Comparison of ENCODE assay signal across 10 cellular contexts in genomic region chr9:97518909-97519307, GRCh38. TPM values are rescaled to one million over a fixed set of nuclear protein-coding genes. Genes with fewer than 3 reads are reported as not detected.
A peak's percentile ranks its signal among the peaks of the same experiment; 100 is the strongest.
DNase-seq lines count a peak whose midpoint lies in the region; ATAC-seq and TF ChIP-seq lines count a peak whose summit lies in the region.
"Had no signal": no experiment of that assay in that cellular context is flagged by ENCODE, and none has a peak within 500 bp of the region (broad histone marks: within the 10 kb centered on the region; RNA-seq: fewer than 3 reads in every experiment).

No MANE protein-coding gene starts in this region.

- 3 to 4% (median 4%) methylated on average over 6 of the region's 6 CpGs for WGBS in psoas muscle, 3 donors

- DNase-seq in Daoy (ENCODE audit: low read depth), result peak; percentile 96
- DNase-seq in NCI-H187 (lab: John Stamatoyannopoulos, UW), result peak; percentile 16 to 51
- peak; percentile 10 for DNase-seq in epithelial cell of esophagus (ENCODE audit: low read depth)
- peak; percentile 57 to 84 for DNase-seq in psoas muscle
- no peak for DNase-seq in stimulated activated CD4-positive, alpha-beta T cell treated with anti-CD3 and anti-CD28 coated beads, Interleukin-4, amount 100 ng/mL, for 1 hour
- DNase-seq: cortex of kidney had no signal

- H3K9me3 ChIP-seq in psoas muscle, result no peaks in the 10 kb centered on the region

- peaks cover 0 to 10% of the 10 kb centered on the region in 2 donors for H3K36me3 ChIP-seq in psoas muscle (ENCODE audit: insufficient read depth in 1 of 2, low read depth in 1 of 2)

- H3K4me1 ChIP-seq in psoas muscle, result peaks cover 91% of the 10 kb centered on the region
- H3K4me1 ChIP-seq: parathyroid adenoma had no signal

- H3K4me3 ChIP-seq in epithelial cell of esophagus (ENCODE audit: low read length) (no peak overlapping the region), psoas muscle (peak overlapping the region; percentile 37)

- TF ChIP-seq CTCF in epithelial cell of esophagus (IDR thresholded peaks at IDR 0.05; ENCODE audit: insufficient read depth, low read depth, low read length, missing control alignments) (no peak), psoas muscle (IDR thresholded peaks at IDR 0.05) (no peak)

- intact Hi-C loops in psoas muscle (cut with DNase I), result no loop called here

- ATAC-seq in psoas muscle (peak; percentile 65 to 85 (median 80)), GM18867 (IDR thresholded peaks at IDR 0.05; ENCODE audit: unreplicated experiment) (no peak), GM19463 (IDR thresholded peaks at IDR 0.05; ENCODE audit: unreplicated experiment) (no peak), GM18505 (IDR thresholded peaks at IDR 0.05; ENCODE audit: unreplicated experiment) (no peak)

- no peaks in the 10 kb centered on the region for H3K27me3 ChIP-seq in psoas muscle (ENCODE audit: insufficient read depth in 3 of 3, low read length in 2 of 3)

- H3K27ac ChIP-seq in psoas muscle, result peak overlapping the region; percentile 88
- H3K27ac ChIP-seq: parathyroid adenoma had no signal

- no peak for TF ChIP-seq POLR2A in GM18505 (IDR thresholded peaks at IDR 0.05; ENCODE audit: borderline replicate concordance, extremely low read depth, insufficient read depth, insufficient read length)

RNA-seq across cellular contexts. Expression of gene TMOD1, which starts 17.4 kb away (rescaled TPM):
- total RNA-seq in Daoy (2014; rRNA removed; shearing (Covaris generic)), result 3.9 and 4.1 TPM in 2 replicates
- total RNA-seq in psoas muscle, result 100 to 1,000 TPM; 138 to 209 (median 167) TPM
- polyA plus RNA-seq in psoas muscle, result 100 to 1,000 TPM in 2 of 3 donors, 10 to 100 TPM in 1; 65.4 to 286 (median 131) TPM

Comparison
In these comparisons a context has a peak if more than half of its experiments do, and no peak if none do; other contexts are left out.
1. ATAC-seq: peak in psoas muscle (4 of 4); none in GM18867 (single experiment), GM19463 (single experiment) and GM18505 (single experiment).
2. RNA of gene TMOD1, which starts 17.4 kb away (total RNA-seq): 138 to 209 TPM in psoas muscle; 3.9 to 4.1 TPM in Daoy; every median in the first group is over 10 times any median in the second.